17 cellular contexts compared by ENCODE assay signal in the genomic region with DNA sequence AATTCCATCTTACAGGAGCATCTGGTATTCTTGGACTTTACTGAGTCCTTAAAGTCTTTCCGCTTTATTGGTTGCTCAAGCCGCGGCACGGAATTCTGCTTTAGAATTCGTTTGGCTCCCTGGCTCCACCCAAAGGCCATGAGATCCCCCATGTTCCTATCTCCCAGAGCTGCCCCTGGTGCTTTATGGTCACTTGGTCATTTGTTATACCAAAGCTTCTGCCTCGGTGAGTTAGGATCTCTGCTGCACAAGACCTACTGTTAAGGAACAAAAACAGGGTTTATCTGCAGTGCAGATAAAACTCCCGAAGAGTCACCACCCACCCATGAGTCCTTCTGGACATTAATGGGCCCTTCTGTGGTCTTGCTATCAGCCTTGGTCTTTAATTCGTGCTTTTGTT.
DNase-seq lines count a peak whose midpoint lies in the region; ATAC-seq and TF ChIP-seq lines count a peak whose summit lies in the region.
"Had no signal": no experiment of that assay in that cellular context is flagged by ENCODE, and none has a peak within 500 bp of the region (broad histone marks: within the 10 kb centered on the region; RNA-seq: fewer than 3 reads in every experiment).

No MANE protein-coding gene starts in this region.

- H3K27ac ChIP-seq in thyroid gland: no peak overlapping the region
- no peak overlapping the region for H3K27ac ChIP-seq in CD4-positive, alpha-beta T cell (ENCODE audit: low read depth, low read length)

- no peak for ATAC-seq in activated naive CD8-positive, alpha-beta T cell treated with anti-CD3 and anti-CD28 coated beads, Interleukin-2, amount 50 U/mL, for 24 hours
- no peak for ATAC-seq in activated naive CD8-positive, alpha-beta T cell treated with anti-CD3 and anti-CD28 coated beads, Interleukin-2, amount 10 ng/mL, durations not matched to agents 7 days and 5 days (ENCODE audit: low read depth)
- no peak for ATAC-seq in CD4-positive, alpha-beta T cell (ENCODE audit: poor library complexity)
- ATAC-seq: HepG2 had no signal

- peaks cover 12% of the 10 kb centered on the region for H3K27me3 Mint-ChIP-seq in activated naive CD8-positive, alpha-beta T cell treated with anti-CD3 and anti-CD28 coated beads for 36 hours
- H3K27me3 Mint-ChIP-seq in activated naive CD8-positive, alpha-beta T cell treated with anti-CD3 and anti-CD28 coated beads, Interleukin-2, amount 50 U/mL, for 24 hours: peaks cover 4% of the 10 kb centered on the region
- peaks cover 2% of the 10 kb centered on the region for H3K27me3 Mint-ChIP-seq in activated naive CD8-positive, alpha-beta T cell treated with anti-CD3 and anti-CD28 coated beads, Interleukin-2, amount 10 ng/mL, durations not matched to agents 7 days and 5 days
- no peaks in the 10 kb centered on the region for H3K27me3 Mint-ChIP-seq in CD4-positive, alpha-beta T cell
- H3K27me3 Mint-ChIP-seq: B cell; CD4-positive, alpha-beta memory T cell had no signal

- H3K4me1 Mint-ChIP-seq in activated naive CD8-positive, alpha-beta T cell treated with anti-CD3 and anti-CD28 coated beads for 36 hours: peaks cover 45% of the 10 kb centered on the region
- H3K4me1 Mint-ChIP-seq in activated naive CD8-positive, alpha-beta T cell treated with anti-CD3 and anti-CD28 coated beads, Interleukin-2, amount 50 U/mL, for 24 hours: peaks cover 48% of the 10 kb centered on the region
- peaks cover 55% of the 10 kb centered on the region for H3K4me1 Mint-ChIP-seq in activated naive CD8-positive, alpha-beta T cell treated with anti-CD3 and anti-CD28 coated beads, Interleukin-2, amount 10 ng/mL, durations not matched to agents 7 days and 5 days
- H3K4me1 Mint-ChIP-seq in CD4-positive, alpha-beta T cell (ENCODE audit: low read depth): peaks cover 6% of the 10 kb centered on the region

- H3K4me1 ChIP-seq in thyroid gland: peaks cover 0 to 6% of the 10 kb centered on the region in 2 donors

- no peaks in the 10 kb centered on the region for H3K27me3 ChIP-seq in thyroid gland
- no peaks in the 10 kb centered on the region for H3K27me3 ChIP-seq in CD4-positive, alpha-beta T cell (ENCODE audit: control insufficient read depth, insufficient read depth, low read length)

- CTCF ChIA-PET in CD4-positive, alpha-beta T cell (lab: Charles Lee): no interaction called here

- H3K4me3 Mint-ChIP-seq in activated naive CD8-positive, alpha-beta T cell treated with anti-CD3 and anti-CD28 coated beads for 36 hours: no peak overlapping the region
- no peak overlapping the region for H3K4me3 Mint-ChIP-seq in activated naive CD8-positive, alpha-beta T cell treated with anti-CD3 and anti-CD28 coated beads, Interleukin-2, amount 50 U/mL, for 24 hours
- no peak overlapping the region for H3K4me3 Mint-ChIP-seq in activated naive CD8-positive, alpha-beta T cell treated with anti-CD3 and anti-CD28 coated beads, Interleukin-2, amount 10 ng/mL, durations not matched to agents 7 days and 5 days
- no peak overlapping the region for H3K4me3 Mint-ChIP-seq in CD4-positive, alpha-beta T cell
- H3K4me3 Mint-ChIP-seq: B cell, HFFc6 had no signal

- TF ChIP-seq POLR2A in thyroid gland (IDR thresholded peaks at IDR 0.05): no peak

- H3K27ac Mint-ChIP-seq in activated naive CD8-positive, alpha-beta T cell treated with anti-CD3 and anti-CD28 coated beads for 36 hours: peak overlapping the region; percentile 93
- H3K27ac Mint-ChIP-seq in activated naive CD8-positive, alpha-beta T cell treated with anti-CD3 and anti-CD28 coated beads, Interleukin-2, amount 50 U/mL, for 24 hours: no peak overlapping the region
- H3K27ac Mint-ChIP-seq in activated naive CD8-positive, alpha-beta T cell treated with anti-CD3 and anti-CD28 coated beads, Interleukin-2, amount 10 ng/mL, durations not matched to agents 7 days and 5 days: peak overlapping the region; percentile 76
- no peak overlapping the region for H3K27ac Mint-ChIP-seq in CD4-positive, alpha-beta T cell
- H3K27ac Mint-ChIP-seq: B cell, HFFc6 had no signal

- no peak overlapping the region for H3K4me3 ChIP-seq in thyroid gland (replicated peaks in 1 of 3)

- peak in 3 of 6 experiments; percentile 5 to 20 (median 9) for TF ChIP-seq CTCF in thyroid gland (IDR thresholded peaks at IDR 0.05)
- no peak for TF ChIP-seq CTCF in CD4-positive, alpha-beta T cell (IDR thresholded peaks at IDR 0.05)

- H3K9me3 ChIP-seq in thyroid gland: no peaks in the 10 kb centered on the region
- no peaks in the 10 kb centered on the region for H3K9me3 ChIP-seq in CD4-positive, alpha-beta T cell (ENCODE audit: control insufficient read depth, low read length)

- H3K9me3 Mint-ChIP-seq in activated naive CD8-positive, alpha-beta T cell treated with anti-CD3 and anti-CD28 coated beads for 36 hours: peaks cover 7% of the 10 kb centered on the region
- H3K9me3 Mint-ChIP-seq in activated naive CD8-positive, alpha-beta T cell treated with anti-CD3 and anti-CD28 coated beads, Interleukin-2, amount 50 U/mL, for 24 hours: no peaks in the 10 kb centered on the region
- H3K9me3 Mint-ChIP-seq in activated naive CD8-positive, alpha-beta T cell treated with anti-CD3 and anti-CD28 coated beads, Interleukin-2, amount 10 ng/mL, durations not matched to agents 7 days and 5 days: peaks cover 6% of the 10 kb centered on the region
- H3K9me3 Mint-ChIP-seq in CD4-positive, alpha-beta T cell: no peaks in the 10 kb centered on the region
- H3K9me3 Mint-ChIP-seq: CD4-positive, alpha-beta memory T cell; HFFc6 had no signal

- H3K36me3 Mint-ChIP-seq in activated naive CD8-positive, alpha-beta T cell treated with anti-CD3 and anti-CD28 coated beads for 36 hours: peaks cover 20% of the 10 kb centered on the region
- H3K36me3 Mint-ChIP-seq in activated naive CD8-positive, alpha-beta T cell treated with anti-CD3 and anti-CD28 coated beads, Interleukin-2, amount 50 U/mL, for 24 hours (ENCODE audit: low read depth): peaks cover 3% of the 10 kb centered on the region
- peaks cover 23% of the 10 kb centered on the region for H3K36me3 Mint-ChIP-seq in activated naive CD8-positive, alpha-beta T cell treated with anti-CD3 and anti-CD28 coated beads, Interleukin-2, amount 10 ng/mL, durations not matched to agents 7 days and 5 days
- no peaks in the 10 kb centered on the region for H3K36me3 Mint-ChIP-seq in CD4-positive, alpha-beta T cell (ENCODE audit: low read depth)

- POLR2A ChIA-PET in activated naive CD8-positive, alpha-beta T cell treated with anti-CD3 and anti-CD28 coated beads, Interleukin-2, amount 10 ng/mL, durations not matched to agents 7 days and 5 days (lab: Charles Lee): interaction anchor here (1.6 kb wide), 1 partner anchor 10 kb away, joined by 9 read pairs; no protein-coding TSS in a partner anchor
- POLR2A ChIA-PET in CD4-positive, alpha-beta T cell (lab: Charles Lee): no interaction called here

- DNase-seq in activated naive CD8-positive, alpha-beta T cell treated with anti-CD3 and anti-CD28 coated beads for 36 hours: no peak
- no peak for DNase-seq in activated naive CD8-positive, alpha-beta T cell treated with anti-CD3 and anti-CD28 coated beads, Interleukin-2, amount 50 U/mL, for 24 hours
- DNase-seq in OCI-M1 (lab: John Stamatoyannopoulos, UW) (peak; percentile 40), thyroid gland (peak; percentile 48 to 59)
- no peak for DNase-seq in activated naive CD8-positive, alpha-beta T cell treated with anti-CD3 and anti-CD28 coated beads, Interleukin-2, amount 10 ng/mL, durations not matched to agents 7 days and 5 days
- no peak for DNase-seq in central memory CD4-positive, alpha-beta T cell
- DNase-seq in CD4-positive, alpha-beta T cell: no peak
- DNase-seq: ACHN; C1 segment of cervical spinal cord; CD4-positive, alpha-beta memory T cell; DMS153; DMS79 treated with DMSO at 0.1 percent for 48 hours; EL; HCEC 1CT; HFFc6 had no signal

- intact Hi-C loops in thyroid gland (cut with DNase I): no loop called here
- intact Hi-C loops in CD4-positive, alpha-beta T cell (cut with DNase I, micrococcal nuclease): no loop called here

- no peaks in the 10 kb centered on the region for H3K36me3 ChIP-seq in thyroid gland

- 67 to 74% methylated on average over 8 of the region's 8 CpGs for WGBS in thyroid gland, 2 donors

Comparison
In these comparisons a context has a peak if more than half of its experiments do, and no peak if none do; other contexts are left out.
1. H3K27ac Mint-ChIP-seq: peak in activated naive CD8-positive, alpha-beta T cell treated with anti-CD3 and anti-CD28 coated beads for 36 hours (single experiment) and activated naive CD8-positive, alpha-beta T cell treated with anti-CD3 and anti-CD28 coated beads, Interleukin-2, amount 10 ng/mL, durations not matched to agents 7 days and 5 days (single experiment); none in activated naive CD8-positive, alpha-beta T cell treated with anti-CD3 and anti-CD28 coated beads, Interleukin-2, amount 50 U/mL, for 24 hours (single experiment) and CD4-positive, alpha-beta T cell (single experiment).
2. DNase-seq: peak in OCI-M1 (single experiment) and thyroid gland (2 of 2); none in activated naive CD8-positive, alpha-beta T cell treated with anti-CD3 and anti-CD28 coated beads for 36 hours (single experiment), activated naive CD8-positive, alpha-beta T cell treated with anti-CD3 and anti-CD28 coated beads, Interleukin-2, amount 50 U/mL, for 24 hours (single experiment), activated naive CD8-positive, alpha-beta T cell treated with anti-CD3 and anti-CD28 coated beads, Interleukin-2, amount 10 ng/mL, durations not matched to agents 7 days and 5 days (single experiment), central memory CD4-positive, alpha-beta T cell (single experiment) and CD4-positive, alpha-beta T cell (0 of 10).